In genomic region chr1:180166436-180166800, GRCh38 we compare ENCODE assay signal across 19 cellular contexts. TPM values are rescaled to one million over a fixed set of nuclear protein-coding genes. Genes with fewer than 3 reads are reported as not detected.
DNase-seq lines count a peak whose midpoint lies in the region; ATAC-seq and TF ChIP-seq lines count a peak whose summit lies in the region.
"Had no signal": no experiment of that assay in that cellular context is flagged by ENCODE, and none has a peak within 500 bp of the region (broad histone marks: within the 10 kb centered on the region; RNA-seq: fewer than 3 reads in every experiment).

No MANE protein-coding gene starts in this region.

- H3K79me2 ChIP-seq in mammary epithelial cell (ENCODE audit: insufficient read depth, low read length): peaks cover 21% of the 10 kb centered on the region

- intact Hi-C loops in MCF 10A (cut with micrococcal nuclease) (loop anchor here (5.0 kb wide), 2 partner anchors 139 to 209 kb away; no protein-coding TSS in a partner anchor), mammary epithelial cell (cut with micrococcal nuclease) (loop anchor here (5.0 kb wide), 3 partner anchors 49 to 349 kb away; no protein-coding TSS in a partner anchor), upper lobe of right lung (cut with DNase I) (no loop called here)

- dilution Hi-C loops in mammary epithelial cell (cut with HindIII; ENCODE audit: low sequenced_read_pairs): no loop called here

- H3K9me3 ChIP-seq in mammary epithelial cell (replicated peaks; ENCODE audit: insufficient read depth, low read length): no peaks in the 10 kb centered on the region
- H3K9me3 ChIP-seq in neutrophil: no peaks in the 10 kb centered on the region
- no peaks in the 10 kb centered on the region for H3K9me3 ChIP-seq in upper lobe of right lung
- H3K9me3 ChIP-seq: A549; BLaER1 treated with 17β-estradiol and CSF1 and Interleukin-3, amounts not matched to agents 10 nM and 100 nM; tibial nerve had no signal

- H3K4me3 ChIP-seq in mammary epithelial cell (replicated peaks in 1 of 3; ENCODE audit: insufficient read depth in 1 of 3, low read depth in 2 of 3, low read length in 3 of 3) (no peak overlapping the region), neutrophil (ENCODE audit: low read depth in 1 of 2, low read length in 1 of 2) (no peak overlapping the region), upper lobe of right lung (no peak overlapping the region)
- H3K4me3 ChIP-seq: A549; BLaER1 treated with 17β-estradiol and CSF1 and Interleukin-3, amounts not matched to agents 10 nM and 100 nM; tibial nerve had no signal

- no peak for DNase-seq in MCF 10A (ENCODE audit: unreplicated experiment)
- DNase-seq in mammary epithelial cell: no peak
- DNase-seq in epithelial cell of prostate (ENCODE audit: low read depth, low spot score): no peak
- no peak for DNase-seq in upper lobe of right lung
- no peak for DNase-seq in CD1c-positive myeloid dendritic cell (ENCODE audit: extremely low spot score)
- no peak for DNase-seq in NCI-H1930 (lab: John Stamatoyannopoulos, UW)
- DNase-seq: activated CD4-positive, alpha-beta T cell treated with anti-CD3 and anti-CD28 coated beads, Interleukin-2, amount 50 U/mL, for 48 hours; effector CD4-positive, alpha-beta T cell; HCEC 1CT; NCI-H2029; stimulated activated CD4-positive, alpha-beta T cell treated with anti-CD3 and anti-CD28 coated beads, Interleukin-1b, Interleukin-23, amount 100 ng/mL, for 48 hours; stimulated activated naive B cell treated with anti-CD40 and anti-IgM and Interleukin-4, amounts not matched to agents 10 μg/mL and 1 μg/mL and 100 μg/mL, for 72 hours had no signal

- no peaks in the 10 kb centered on the region for H4K20me1 ChIP-seq in mammary epithelial cell (ENCODE audit: insufficient read depth, low read length)

- H3K27ac ChIP-seq in mammary epithelial cell (ENCODE audit: insufficient read depth, low read depth, low read length): no peak overlapping the region
- peak overlapping the region; percentile 79 for H3K27ac ChIP-seq in epithelial cell of prostate
- H3K27ac ChIP-seq in neutrophil: peak overlapping the region; percentile 10
- H3K27ac ChIP-seq in upper lobe of right lung: peak overlapping the region; percentile 67
- H3K27ac ChIP-seq: A549; BLaER1 treated with 17β-estradiol and CSF1 and Interleukin-3, amounts not matched to agents 10 nM and 100 nM had no signal

- H3K36me3 Mint-ChIP-seq in MCF 10A (ENCODE audit: insufficient read depth, unreplicated experiment): peaks cover 6% of the 10 kb centered on the region

- H3K27ac Mint-ChIP-seq in MCF 10A (ENCODE audit: low read depth, unreplicated experiment): peak overlapping the region; percentile 8
- H3K27ac Mint-ChIP-seq: stimulated activated naive B cell treated with anti-CD40 and anti-IgM and Interleukin-4, amounts not matched to agents 10 μg/mL and 1 μg/mL and 100 μg/mL, for 72 hours had no signal

- H3K4me1 Mint-ChIP-seq in MCF 10A (ENCODE audit: insufficient read depth, unreplicated experiment): peaks cover 38% of the 10 kb centered on the region

- H3K27me3 Mint-ChIP-seq in MCF 10A (ENCODE audit: insufficient read depth, unreplicated experiment): no peaks in the 10 kb centered on the region
- H3K27me3 Mint-ChIP-seq: central memory CD8-positive, alpha-beta T cell; stimulated activated naive B cell treated with anti-CD40 and anti-IgM and Interleukin-4, amounts not matched to agents 10 μg/mL and 1 μg/mL and 100 μg/mL, for 72 hours had no signal

- CTCF ChIA-PET in MCF 10A (lab: Yijun Ruan, JAX) (interaction anchor here (0.5 to 11.0 kb wide), 6 partner anchors 10 to 131 kb away, joined by 3 to 174 read pairs (median 4); partner anchors contain the start of gene QSOX1), mammary epithelial cell (lab: Charles Lee; ENCODE audit: low non-redundant PET) (no interaction called here)

- H3K27me3 ChIP-seq in mammary epithelial cell (ENCODE audit: insufficient read depth, low read length) (no peaks in the 10 kb centered on the region), neutrophil (no peaks in the 10 kb centered on the region), upper lobe of right lung (no peaks in the 10 kb centered on the region)
- H3K27me3 ChIP-seq: BLaER1 treated with 17β-estradiol and CSF1 and Interleukin-3, amounts not matched to agents 10 nM and 100 nM; tibial nerve had no signal

- H3K4me3 Mint-ChIP-seq in MCF 10A (ENCODE audit: unreplicated experiment): no peak overlapping the region
- H3K4me3 Mint-ChIP-seq: central memory CD8-positive, alpha-beta T cell; stimulated activated naive B cell treated with anti-CD40 and anti-IgM and Interleukin-4, amounts not matched to agents 10 μg/mL and 1 μg/mL and 100 μg/mL, for 72 hours had no signal

- no peak for TF ChIP-seq CTCF in MCF 10A (IDR thresholded peaks at IDR 0.05; ENCODE audit: unreplicated experiment)
- no peak for TF ChIP-seq CTCF in mammary epithelial cell (conservative IDR thresholded peaks at IDR 0.05 in 1 of 2, IDR thresholded peaks at IDR 0.05 in 1 of 2; ENCODE audit: extremely low read depth in 1 of 2, insufficient read depth in 1 of 2, low read depth in 1 of 2, low read length in 2 of 2)
- TF ChIP-seq CTCF in neutrophil (IDR thresholded peaks at IDR 0.05): no peak
- no peak for TF ChIP-seq CTCF in upper lobe of right lung (IDR thresholded peaks at IDR 0.05)

- POLR2A ChIA-PET in MCF 10A (lab: Yijun Ruan, JAX): interaction anchor here (0.7 to 6.9 kb wide), 4 partner anchors 10 to 283 kb away, joined by 3 to 106 read pairs (median 10); partner anchors contain the start of genes QSOX1 and TOR1AIP1

- in situ Hi-C loops in mammary epithelial cell (cut with MboI; ENCODE audit: low sequenced_read_pairs in 2 of 2): loop anchor here in 1 of 2 donors (25.0 kb wide), 1 partner anchor 454 kb away; no protein-coding TSS in a partner anchor

- 100% methylated on average over 2 of the region's 5 CpGs for WGBS in mammary epithelial cell (ENCODE audit: low coverage, missing lambda C conversion rate)

- BruUV-seq in MCF 10A (replicated peaks; lab: Mats Ljungman, UMichigan): no TSS peak
- no TSS peak for BruUV-seq in mammary epithelial cell (replicated peaks; lab: Mats Ljungman, UMichigan)

- H3K4me2 ChIP-seq in mammary epithelial cell (ENCODE audit: insufficient read depth, low read depth, low read length): no peak overlapping the region
- H3K4me2 ChIP-seq: A549; BLaER1 treated with 17β-estradiol and CSF1 and Interleukin-3, amounts not matched to agents 10 nM and 100 nM had no signal

- no peak overlapping the region for H3K9ac ChIP-seq in mammary epithelial cell (ENCODE audit: insufficient read depth, low read length)

- H3K36me3 ChIP-seq in mammary epithelial cell (ENCODE audit: insufficient read depth, low read length) (no peaks in the 10 kb centered on the region), neutrophil (peaks cover 52% of the 10 kb centered on the region), upper lobe of right lung (peaks cover 21% of the 10 kb centered on the region)

- H2AFZ ChIP-seq in mammary epithelial cell (ENCODE audit: low read depth, low read length): no peak overlapping the region

- H3K9me3 Mint-ChIP-seq in MCF 10A (ENCODE audit: unreplicated experiment): no peaks in the 10 kb centered on the region
- H3K9me3 Mint-ChIP-seq: central memory CD8-positive, alpha-beta T cell; stimulated activated naive B cell treated with anti-CD40 and anti-IgM and Interleukin-4, amounts not matched to agents 10 μg/mL and 1 μg/mL and 100 μg/mL, for 72 hours had no signal

- ATAC-seq in upper lobe of right lung (no peak), GM18517 (IDR thresholded peaks at IDR 0.05; ENCODE audit: unreplicated experiment) (no peak)
- ATAC-seq: A549; esophagus mucosa; stimulated activated naive B cell treated with anti-CD40 and anti-IgM and Interleukin-4, amounts not matched to agents 10 μg/mL and 1 μg/mL and 100 μg/mL, for 72 hours had no signal

- H3K4me1 ChIP-seq in mammary epithelial cell (ENCODE audit: insufficient read depth, low read length) (peaks cover 32% of the 10 kb centered on the region), neutrophil (ENCODE audit: control insufficient read depth in 1 of 2, insufficient read depth in 1 of 2, low read depth in 1 of 2, low read length in 1 of 2) (peaks cover 36 to 38% of the 10 kb centered on the region in 2 experiments), upper lobe of right lung (peaks cover 56% of the 10 kb centered on the region)

RNA-seq across cellular contexts. Expression of gene QSOX1, which starts 11.7 kb away (rescaled TPM):
- total RNA-seq in MCF 10A (2022) (309 and 464 TPM in 2 replicates), mammary epithelial cell (100 to 1,000 TPM in 1 of 2 donors, 10 to 100 TPM in 1; 92.4 to 120 TPM), upper lobe of right lung (275 TPM)
- polyA plus RNA-seq in mammary epithelial cell: 60.4 TPM
- polyA minus RNA-seq in mammary epithelial cell: 61.8 TPM
